ENCODE assay signal across 1 cellular context in genomic region chr6:10529231-10529801, GRCh38.
TF ChIP-seq lines count a peak whose summit lies in the region.

No MANE protein-coding gene starts in this region.

TF ChIP-seq in H1, 55 proteins besides CTCF, POLR2A, EP300 and RAD21:
- TF ChIP-seq TBP (IDR thresholded peaks at IDR 0.05; ENCODE audit: low read depth, low read length), result no peak
